ENCODE assay signal across 22 cellular contexts in genomic region chr6:75788894-75789293, GRCh38.
"Had no signal": no experiment of that assay in that cellular context is flagged by ENCODE, and none has a peak within 500 bp of the region (broad histone marks: within the 10 kb centered on the region; RNA-seq: fewer than 3 reads in every experiment).

No MANE protein-coding gene starts in this region.

- H3K4me3 ChIP-seq: esophagus muscularis mucosa, gastroesophageal sphincter, spleen, tibial artery, upper lobe of left lung, uterus had no signal

- H3K9me3 ChIP-seq: esophagus muscularis mucosa, gastroesophageal sphincter, neutrophil, spleen, tibial artery, upper lobe of left lung, uterus had no signal

- H3K27me3 ChIP-seq: esophagus muscularis mucosa, gastroesophageal sphincter, neutrophil, spleen, tibial artery, upper lobe of left lung, uterus had no signal

- H3K27ac Mint-ChIP-seq: stimulated activated memory B cell treated with anti-CD40 and anti-IgM and Interleukin-4, amounts not matched to agents 10 μg/mL and 1 μg/mL and 100 μg/mL, for 72 hours; stimulated activated naive CD8-positive, alpha-beta T cell treated with anti-CD3 and anti-CD28 coated beads, Interleukin-15, Interleukin-2, amounts not matched to agents 100 ng/mL and 50 ng/mL, for 24 hours had no signal

- DNase-seq: effector memory CD8-positive, alpha-beta T cell; glutamatergic neuron; islet precursor cell; mammary epithelial cell; naive thymus-derived CD4-positive, alpha-beta T cell; nephron progenitor cell; posterior cingulate gyrus; spleen; stimulated activated CD4-positive, alpha-beta T cell treated with anti-CD3 and anti-CD28 coated beads, Interleukin-15, amount 100 ng/mL, for 24 hours; stimulated activated CD4-positive, alpha-beta T cell treated with anti-CD3 and anti-CD28 coated beads, Interleukin-1b, Interleukin-23, amount 100 ng/mL, for 48 hours; stimulated activated CD4-positive, alpha-beta T cell treated with anti-CD3 and anti-CD28 coated beads, Interleukin-4, amount 100 ng/mL, for 24 hours; tibial artery; upper lobe of left lung; uterus had no signal

- H3K4me1 Mint-ChIP-seq: naive thymus-derived CD4-positive, alpha-beta T cell; stimulated activated memory B cell treated with anti-CD40 and anti-IgM and Interleukin-4, amounts not matched to agents 10 μg/mL and 1 μg/mL and 100 μg/mL, for 72 hours had no signal

- H3K36me3 Mint-ChIP-seq: naive thymus-derived CD4-positive, alpha-beta T cell; stimulated activated memory B cell treated with anti-CD40 and anti-IgM and Interleukin-4, amounts not matched to agents 10 μg/mL and 1 μg/mL and 100 μg/mL, for 72 hours had no signal

- H3K9me3 Mint-ChIP-seq: effector memory CD8-positive, alpha-beta T cell; nephron progenitor cell; stimulated activated memory B cell treated with anti-CD40 and anti-IgM and Interleukin-4, amounts not matched to agents 10 μg/mL and 1 μg/mL and 100 μg/mL, for 72 hours; stimulated activated naive CD8-positive, alpha-beta T cell treated with anti-CD3 and anti-CD28 coated beads, Interleukin-15, Interleukin-2, amounts not matched to agents 100 ng/mL and 50 ng/mL, for 24 hours had no signal

- H3K36me3 ChIP-seq: esophagus muscularis mucosa, gastroesophageal sphincter, neutrophil, spleen, tibial artery, upper lobe of left lung, uterus had no signal

- H3K4me1 ChIP-seq: esophagus muscularis mucosa, spleen, uterus had no signal

- H3K27me3 Mint-ChIP-seq: effector memory CD8-positive, alpha-beta T cell had no signal

- H3K4me3 Mint-ChIP-seq: effector memory CD8-positive, alpha-beta T cell; naive thymus-derived CD4-positive, alpha-beta T cell; nephron progenitor cell; stimulated activated memory B cell treated with anti-CD40 and anti-IgM and Interleukin-4, amounts not matched to agents 10 μg/mL and 1 μg/mL and 100 μg/mL, for 72 hours; stimulated activated naive CD8-positive, alpha-beta T cell treated with anti-CD3 and anti-CD28 coated beads, Interleukin-15, Interleukin-2, amounts not matched to agents 100 ng/mL and 50 ng/mL, for 24 hours had no signal

- H3K27ac ChIP-seq: epithelial cell of prostate, esophagus muscularis mucosa, gastroesophageal sphincter, neutrophil, spleen, tibial artery, upper lobe of left lung, uterus had no signal

- ATAC-seq: effector memory CD8-positive, alpha-beta T cell; gastroesophageal sphincter; left lobe of liver; naive thymus-derived CD4-positive, alpha-beta T cell; sciatic nerve; stimulated activated memory B cell treated with anti-CD40 and anti-IgM and Interleukin-4, amounts not matched to agents 10 μg/mL and 1 μg/mL and 100 μg/mL, for 72 hours had no signal
